ENCODE assay signal across 29 cellular contexts in the genomic region with DNA sequence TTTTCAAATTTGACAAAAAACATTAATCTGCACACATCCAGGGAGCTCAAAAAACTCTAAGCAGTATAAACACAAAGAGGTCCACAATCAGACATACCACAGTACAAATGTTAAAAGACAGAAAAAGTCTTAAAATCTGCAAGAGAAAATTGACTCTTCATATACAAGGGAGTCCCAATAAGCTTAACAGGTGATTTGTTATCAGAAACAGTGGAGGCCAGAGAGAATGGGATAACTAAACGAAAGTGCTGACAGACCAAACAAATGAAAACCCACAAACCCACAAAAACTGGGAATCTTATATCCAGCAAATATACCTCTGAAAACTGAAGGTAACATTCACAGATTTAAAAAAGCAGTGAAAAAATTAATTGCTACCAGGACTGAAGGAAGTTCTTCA.
"Had no signal": no experiment of that assay in that cellular context is flagged by ENCODE, and none has a peak within 500 bp of the region (broad histone marks: within the 10 kb centered on the region; RNA-seq: fewer than 3 reads in every experiment).

No MANE protein-coding gene starts in this region.

- H3K4me1 ChIP-seq: stomach, suprapubic skin, testis, thyroid gland, tibial artery, tibial nerve, transverse colon, upper lobe of left lung, upper lobe of right lung, uterus, vagina had no signal

- H3K27me3 ChIP-seq: stomach, suprapubic skin, testis, thyroid gland, tibial artery, tibial nerve, transverse colon, upper lobe of left lung, upper lobe of right lung, uterus, vagina had no signal

- H3K27me3 Mint-ChIP-seq: stimulated activated memory B cell treated with anti-CD40 and anti-IgM and Interleukin-4, amounts not matched to agents 10 μg/mL and 1 μg/mL and 100 μg/mL, for 72 hours; stimulated activated naive B cell treated with anti-CD40 and anti-IgM and Interleukin-4, amounts not matched to agents 10 μg/mL and 1 μg/mL and 100 μg/mL, for 72 hours; stimulated activated naive CD8-positive, alpha-beta T cell treated with anti-CD3 and anti-CD28 coated beads, Interleukin-15, amount 100 ng/mL, for 72 hours; stimulated activated naive CD8-positive, alpha-beta T cell treated with anti-CD3 and anti-CD28 coated beads, Interleukin-15, Interleukin-2, amounts not matched to agents 100 ng/mL and 50 ng/mL, for 24 hours; type B pancreatic cell had no signal

- H3K4me1 Mint-ChIP-seq: stimulated activated effector memory CD8-positive, alpha-beta T cell treated with anti-CD3 and anti-CD28 coated beads, Interleukin-12 subunit alpha, Interleukin-12 subunit beta, amount 100 ng/mL, for 72 hours; stimulated activated memory B cell treated with anti-CD40 and anti-IgM and Interleukin-4, amounts not matched to agents 10 μg/mL and 1 μg/mL and 100 μg/mL, for 72 hours; stimulated activated naive B cell treated with anti-CD40 and anti-IgM and Interleukin-4, amounts not matched to agents 10 μg/mL and 1 μg/mL and 100 μg/mL, for 72 hours; stimulated activated naive CD8-positive, alpha-beta T cell treated with anti-CD3 and anti-CD28 coated beads, Interleukin-15, amount 100 ng/mL, for 72 hours had no signal

- H3K4me3 Mint-ChIP-seq: stimulated activated effector memory CD8-positive, alpha-beta T cell treated with anti-CD3 and anti-CD28 coated beads, Interleukin-12 subunit alpha, Interleukin-12 subunit beta, amount 100 ng/mL, for 72 hours; stimulated activated memory B cell treated with anti-CD40 and anti-IgM and Interleukin-4, amounts not matched to agents 10 μg/mL and 1 μg/mL and 100 μg/mL, for 72 hours; stimulated activated naive B cell treated with anti-CD40 and anti-IgM and Interleukin-4, amounts not matched to agents 10 μg/mL and 1 μg/mL and 100 μg/mL, for 72 hours; stimulated activated naive CD8-positive, alpha-beta T cell treated with anti-CD3 and anti-CD28 coated beads, Interleukin-15, amount 100 ng/mL, for 72 hours; stimulated activated naive CD8-positive, alpha-beta T cell treated with anti-CD3 and anti-CD28 coated beads, Interleukin-15, Interleukin-2, amounts not matched to agents 100 ng/mL and 50 ng/mL, for 24 hours; type B pancreatic cell had no signal

- H3K4me3 ChIP-seq: stomach, suprapubic skin, thoracic aorta, thyroid gland, tibial artery, tibial nerve, transverse colon, upper lobe of left lung, upper lobe of right lung, uterus, vagina had no signal

- ATAC-seq: stimulated activated effector memory CD8-positive, alpha-beta T cell treated with anti-CD3 and anti-CD28 coated beads, Interleukin-12 subunit alpha, Interleukin-12 subunit beta, amount 100 ng/mL, for 72 hours; stimulated activated memory B cell treated with anti-CD40 and anti-IgM and Interleukin-4, amounts not matched to agents 10 μg/mL and 1 μg/mL and 100 μg/mL, for 72 hours; stimulated activated naive B cell treated with anti-CD40 and anti-IgM and Interleukin-4, amounts not matched to agents 10 μg/mL and 1 μg/mL and 100 μg/mL, for 72 hours; stimulated activated naive CD8-positive, alpha-beta T cell treated with anti-CD3 and anti-CD28 coated beads, Interleukin-15, Interleukin-2, amounts not matched to agents 100 U/mL and 50 U/mL, for 24 hours; upper lobe of right lung had no signal

- FAIRE-seq: urothelium cell line had no signal

- H3K9me3 ChIP-seq: testis, thyroid gland had no signal

- H3K36me3 Mint-ChIP-seq: stimulated activated effector memory CD8-positive, alpha-beta T cell treated with anti-CD3 and anti-CD28 coated beads, Interleukin-12 subunit alpha, Interleukin-12 subunit beta, amount 100 ng/mL, for 72 hours; stimulated activated memory B cell treated with anti-CD40 and anti-IgM and Interleukin-4, amounts not matched to agents 10 μg/mL and 1 μg/mL and 100 μg/mL, for 72 hours; stimulated activated naive B cell treated with anti-CD40 and anti-IgM and Interleukin-4, amounts not matched to agents 10 μg/mL and 1 μg/mL and 100 μg/mL, for 72 hours had no signal

- H3K27ac Mint-ChIP-seq: stimulated activated effector memory CD8-positive, alpha-beta T cell treated with anti-CD3 and anti-CD28 coated beads, Interleukin-12 subunit alpha, Interleukin-12 subunit beta, amount 100 ng/mL, for 72 hours; stimulated activated memory B cell treated with anti-CD40 and anti-IgM and Interleukin-4, amounts not matched to agents 10 μg/mL and 1 μg/mL and 100 μg/mL, for 72 hours; stimulated activated naive B cell treated with anti-CD40 and anti-IgM and Interleukin-4, amounts not matched to agents 10 μg/mL and 1 μg/mL and 100 μg/mL, for 72 hours; stimulated activated naive CD8-positive, alpha-beta T cell treated with anti-CD3 and anti-CD28 coated beads, Interleukin-15, amount 100 ng/mL, for 72 hours; stimulated activated naive CD8-positive, alpha-beta T cell treated with anti-CD3 and anti-CD28 coated beads, Interleukin-15, Interleukin-2, amounts not matched to agents 100 ng/mL and 50 ng/mL, for 24 hours; type B pancreatic cell had no signal

- H3K36me3 ChIP-seq: stomach, suprapubic skin, thoracic aorta, thyroid gland, tibial nerve, transverse colon, upper lobe of left lung, upper lobe of right lung, uterus, vagina had no signal

- DNase-seq: stimulated activated CD4-positive, alpha-beta T cell treated with anti-CD3 and anti-CD28 coated beads, Interleukin-2, amount 100 ng/mL, for 48 hours; stimulated activated CD4-positive, alpha-beta T cell treated with anti-CD3 and anti-CD28 coated beads, Interleukin-4, amount 100 ng/mL, for 1 hour; stimulated activated CD4-positive, alpha-beta T cell treated with anti-CD3 and anti-CD28 coated beads, Interleukin-4, amount 100 ng/mL, for 24 hours; stimulated activated CD4-positive, alpha-beta T cell treated with anti-CD3 and anti-CD28 coated beads, Interleukin-4, amount 100 ng/mL, for 4 hours; stimulated activated CD8-positive, alpha-beta memory T cell treated with anti-CD3 and anti-CD28 coated beads, Interleukin-4, amount 100 ng/mL, for 48 hours; stimulated activated naive B cell treated with anti-CD40 and anti-IgM and Interleukin-4, amounts not matched to agents 10 μg/mL and 1 μg/mL and 100 μg/mL, for 72 hours; stimulated activated naive CD4-positive, alpha-beta T cell; stimulated activated naive CD4-positive, alpha-beta T cell treated with Interleukin-2 at 50 U/mL for 16 hours; stimulated activated naive CD8-positive, alpha-beta T cell treated with anti-CD3 and anti-CD28 coated beads, Interleukin-15, amount 100 ng/mL, for 72 hours; stimulated activated naive CD8-positive, alpha-beta T cell treated with anti-CD3 and anti-CD28 coated beads, Interleukin-15, Interleukin-2, amounts not matched to agents 100 U/mL and 50 U/mL, for 24 hours; stomach; substantia nigra; testis; thyroid gland; tibial artery; transverse colon; trophoblast cell; upper lobe of right lung; uterus had no signal

- H3K27ac ChIP-seq: stomach, suprapubic skin, testis, thoracic aorta, thyroid gland, tibial artery, tibial nerve, transverse colon, upper lobe of left lung, upper lobe of right lung, uterus, vagina had no signal
